15 cellular contexts compared by ENCODE assay signal in the genomic region with DNA sequence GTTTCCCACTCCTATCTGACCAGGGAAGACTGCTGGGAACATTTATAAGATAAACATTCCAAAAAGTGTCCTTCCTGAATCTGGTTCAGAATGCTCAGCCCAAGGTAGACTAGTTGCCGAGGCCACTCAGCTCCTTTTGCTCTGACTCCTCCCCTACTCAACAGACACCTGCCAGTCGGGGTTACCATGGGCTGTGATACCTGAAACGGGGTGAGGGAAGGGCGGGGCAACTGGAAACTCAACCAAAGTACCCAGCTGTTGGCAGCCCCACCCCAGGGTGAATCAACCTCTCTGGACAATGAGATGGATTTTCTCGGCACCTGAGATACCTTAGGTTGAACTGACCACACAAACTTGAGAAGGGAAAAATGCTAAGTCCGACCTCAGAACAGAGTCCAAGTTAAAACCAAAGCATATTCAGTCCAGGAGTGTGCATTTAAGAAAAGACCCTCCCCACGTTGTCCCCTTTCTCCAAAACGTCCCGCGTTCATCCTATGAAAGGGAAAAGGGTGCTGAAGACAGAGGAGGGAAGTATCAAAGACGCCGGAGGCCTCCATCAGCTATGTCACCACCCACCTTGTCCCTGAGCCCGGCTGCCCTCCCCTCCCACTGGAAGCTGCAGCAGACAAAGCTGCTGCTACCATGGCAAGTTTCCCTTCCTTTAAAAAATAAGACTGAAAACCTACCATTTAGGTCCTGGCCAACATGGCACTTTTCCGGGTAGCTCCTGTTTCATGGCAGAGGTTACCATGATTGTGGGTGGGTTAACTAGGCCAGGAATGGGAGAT.
"Had no signal": no experiment of that assay in that cellular context is flagged by ENCODE, and none has a peak within 500 bp of the region (broad histone marks: within the 10 kb centered on the region; RNA-seq: fewer than 3 reads in every experiment).

No MANE protein-coding gene starts in this region.

- H3K27ac Mint-ChIP-seq: activated T-helper 17 cell treated with anti-CD3 and anti-CD28 coated beads, Interleukin-2, amount 50 U/mL, for 72 hours had no signal

- H3K9me3 ChIP-seq: lower lobe of right lung, sigmoid colon, tibial artery, uterus had no signal

- H3K27ac ChIP-seq: lower lobe of right lung, parathyroid adenoma, sigmoid colon, tibial artery, uterus had no signal

- H3K9me3 Mint-ChIP-seq: activated T-helper 17 cell treated with anti-CD3 and anti-CD28 coated beads, Interleukin-2, amount 50 U/mL, for 72 hours; immature natural killer cell had no signal

- H3K36me3 ChIP-seq: uterus had no signal

- H3K4me3 ChIP-seq: lower lobe of right lung, sigmoid colon, tibial artery, uterus had no signal

- ATAC-seq: activated T-helper 17 cell treated with anti-CD3 and anti-CD28 coated beads, Interleukin-2, amount 50 U/mL, for 72 hours; left cardiac atrium; lower lobe of right lung had no signal

- H3K4me3 Mint-ChIP-seq: activated T-helper 17 cell treated with anti-CD3 and anti-CD28 coated beads, Interleukin-2, amount 50 U/mL, for 72 hours; immature natural killer cell had no signal

- H2AFZ ChIP-seq: parathyroid adenoma had no signal

- H3K27me3 Mint-ChIP-seq: activated T-helper 17 cell treated with anti-CD3 and anti-CD28 coated beads, Interleukin-2, amount 50 U/mL, for 72 hours had no signal

- DNase-seq: activated CD4-positive, alpha-beta T cell treated with anti-CD3 and anti-CD28 coated beads, Interleukin-2, amount 50 U/mL, for 4 hours; activated CD4-positive, CD25-positive, alpha-beta regulatory T cell treated with anti-CD3 and anti-CD28 coated beads, Interleukin-2, amount 50 U/mL, for 72 hours; activated naive CD4-positive, alpha-beta T cell treated with Interleukin-2 at 50 U/mL for 16 hours; aorta; immature natural killer cell; left cardiac atrium; lower lobe of right lung; midbrain; sigmoid colon; stimulated activated CD4-positive, alpha-beta T cell treated with anti-CD3 and anti-CD28 coated beads, Interleukin-12 subunit alpha, Interleukin-12 subunit beta, amount 100 ng/mL, for 4 hours; stimulated activated CD4-positive, alpha-beta T cell treated with anti-CD3 and anti-CD28 coated beads, Interleukin-2, amount 100 ng/mL, for 24 hours; tibial artery; uterus had no signal

- H3K4me1 ChIP-seq: parathyroid adenoma, sigmoid colon, uterus had no signal
